ENCODE assay signal across 1 cellular context in the genomic region with DNA sequence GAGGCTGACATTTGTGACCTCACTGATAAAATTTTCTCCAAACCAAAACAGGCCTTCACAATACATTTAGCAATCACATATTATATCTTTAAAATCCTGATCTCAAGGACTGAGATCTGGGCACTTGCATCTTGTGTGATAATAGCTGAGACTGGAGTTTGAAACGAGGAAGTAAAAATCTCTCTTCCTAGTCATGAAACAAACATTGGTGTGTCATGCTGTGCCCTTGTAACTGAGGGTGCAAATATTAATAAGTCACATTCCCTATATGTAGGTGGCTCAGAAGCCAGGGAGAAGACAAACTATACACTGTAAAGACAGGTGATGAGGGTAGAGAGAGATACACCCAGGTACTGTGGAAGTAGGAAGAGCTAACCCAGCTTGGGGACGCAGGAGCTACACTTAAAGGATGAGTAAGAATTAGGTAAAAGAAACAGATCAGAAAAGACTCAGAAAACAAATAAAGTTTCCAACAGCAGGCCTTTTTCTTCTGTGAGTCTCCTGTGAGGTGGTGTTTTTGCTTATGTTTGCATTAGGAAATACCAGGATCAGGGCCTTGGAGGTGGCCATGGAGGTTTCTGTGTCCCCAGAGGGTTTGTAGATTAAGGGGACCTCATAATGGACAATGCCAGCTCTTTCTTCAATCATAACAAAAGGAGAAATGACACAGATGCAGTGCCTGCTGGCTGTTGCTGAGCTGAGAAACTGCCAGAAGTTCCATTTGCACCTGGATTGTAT.
TF ChIP-seq lines count a peak whose summit lies in the region.

No MANE protein-coding gene starts in this region.

TF ChIP-seq in GM23338, 12 proteins besides CTCF, POLR2A, EP300 and RAD21:
- TF ChIP-seq, protein P1, sequence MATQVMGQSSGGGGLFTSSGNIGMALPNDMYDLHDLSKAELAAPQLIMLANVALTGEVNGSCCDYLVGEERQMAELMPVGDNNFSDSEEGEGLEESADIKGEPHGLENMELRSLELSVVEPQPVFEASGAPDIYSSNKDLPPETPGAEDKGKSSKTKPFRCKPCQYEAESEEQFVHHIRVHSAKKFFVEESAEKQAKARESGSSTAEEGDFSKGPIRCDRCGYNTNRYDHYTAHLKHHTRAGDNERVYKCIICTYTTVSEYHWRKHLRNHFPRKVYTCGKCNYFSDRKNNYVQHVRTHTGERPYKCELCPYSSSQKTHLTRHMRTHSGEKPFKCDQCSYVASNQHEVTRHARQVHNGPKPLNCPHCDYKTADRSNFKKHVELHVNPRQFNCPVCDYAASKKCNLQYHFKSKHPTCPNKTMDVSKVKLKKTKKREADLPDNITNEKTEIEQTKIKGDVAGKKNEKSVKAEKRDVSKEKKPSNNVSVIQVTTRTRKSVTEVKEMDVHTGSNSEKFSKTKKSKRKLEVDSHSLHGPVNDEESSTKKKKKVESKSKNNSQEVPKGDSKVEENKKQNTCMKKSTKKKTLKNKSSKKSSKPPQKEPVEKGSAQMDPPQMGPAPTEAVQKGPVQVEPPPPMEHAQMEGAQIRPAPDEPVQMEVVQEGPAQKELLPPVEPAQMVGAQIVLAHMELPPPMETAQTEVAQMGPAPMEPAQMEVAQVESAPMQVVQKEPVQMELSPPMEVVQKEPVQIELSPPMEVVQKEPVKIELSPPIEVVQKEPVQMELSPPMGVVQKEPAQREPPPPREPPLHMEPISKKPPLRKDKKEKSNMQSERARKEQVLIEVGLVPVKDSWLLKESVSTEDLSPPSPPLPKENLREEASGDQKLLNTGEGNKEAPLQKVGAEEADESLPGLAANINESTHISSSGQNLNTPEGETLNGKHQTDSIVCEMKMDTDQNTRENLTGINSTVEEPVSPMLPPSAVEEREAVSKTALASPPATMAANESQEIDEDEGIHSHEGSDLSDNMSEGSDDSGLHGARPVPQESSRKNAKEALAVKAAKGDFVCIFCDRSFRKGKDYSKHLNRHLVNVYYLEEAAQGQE (IDR thresholded peaks at IDR 0.05; ENCODE audit: unreplicated experiment), result no peak
- TF ChIP-seq ZNF331 (CRISPR knock-in tag; IDR thresholded peaks at IDR 0.05; ENCODE audit: low read depth), result no peak
- TF ChIP-seq NANOG (IDR thresholded peaks at IDR 0.05; ENCODE audit: borderline replicate concordance), result no peak
- TF ChIP-seq CREB1 (CRISPR knock-in tag; IDR thresholded peaks at IDR 0.05; ENCODE audit: low read depth), result no peak
- no peak for TF ChIP-seq POLR2AphosphoS5 (IDR thresholded peaks at IDR 0.05; ENCODE audit: low read depth)
- TF ChIP-seq, protein P2, sequence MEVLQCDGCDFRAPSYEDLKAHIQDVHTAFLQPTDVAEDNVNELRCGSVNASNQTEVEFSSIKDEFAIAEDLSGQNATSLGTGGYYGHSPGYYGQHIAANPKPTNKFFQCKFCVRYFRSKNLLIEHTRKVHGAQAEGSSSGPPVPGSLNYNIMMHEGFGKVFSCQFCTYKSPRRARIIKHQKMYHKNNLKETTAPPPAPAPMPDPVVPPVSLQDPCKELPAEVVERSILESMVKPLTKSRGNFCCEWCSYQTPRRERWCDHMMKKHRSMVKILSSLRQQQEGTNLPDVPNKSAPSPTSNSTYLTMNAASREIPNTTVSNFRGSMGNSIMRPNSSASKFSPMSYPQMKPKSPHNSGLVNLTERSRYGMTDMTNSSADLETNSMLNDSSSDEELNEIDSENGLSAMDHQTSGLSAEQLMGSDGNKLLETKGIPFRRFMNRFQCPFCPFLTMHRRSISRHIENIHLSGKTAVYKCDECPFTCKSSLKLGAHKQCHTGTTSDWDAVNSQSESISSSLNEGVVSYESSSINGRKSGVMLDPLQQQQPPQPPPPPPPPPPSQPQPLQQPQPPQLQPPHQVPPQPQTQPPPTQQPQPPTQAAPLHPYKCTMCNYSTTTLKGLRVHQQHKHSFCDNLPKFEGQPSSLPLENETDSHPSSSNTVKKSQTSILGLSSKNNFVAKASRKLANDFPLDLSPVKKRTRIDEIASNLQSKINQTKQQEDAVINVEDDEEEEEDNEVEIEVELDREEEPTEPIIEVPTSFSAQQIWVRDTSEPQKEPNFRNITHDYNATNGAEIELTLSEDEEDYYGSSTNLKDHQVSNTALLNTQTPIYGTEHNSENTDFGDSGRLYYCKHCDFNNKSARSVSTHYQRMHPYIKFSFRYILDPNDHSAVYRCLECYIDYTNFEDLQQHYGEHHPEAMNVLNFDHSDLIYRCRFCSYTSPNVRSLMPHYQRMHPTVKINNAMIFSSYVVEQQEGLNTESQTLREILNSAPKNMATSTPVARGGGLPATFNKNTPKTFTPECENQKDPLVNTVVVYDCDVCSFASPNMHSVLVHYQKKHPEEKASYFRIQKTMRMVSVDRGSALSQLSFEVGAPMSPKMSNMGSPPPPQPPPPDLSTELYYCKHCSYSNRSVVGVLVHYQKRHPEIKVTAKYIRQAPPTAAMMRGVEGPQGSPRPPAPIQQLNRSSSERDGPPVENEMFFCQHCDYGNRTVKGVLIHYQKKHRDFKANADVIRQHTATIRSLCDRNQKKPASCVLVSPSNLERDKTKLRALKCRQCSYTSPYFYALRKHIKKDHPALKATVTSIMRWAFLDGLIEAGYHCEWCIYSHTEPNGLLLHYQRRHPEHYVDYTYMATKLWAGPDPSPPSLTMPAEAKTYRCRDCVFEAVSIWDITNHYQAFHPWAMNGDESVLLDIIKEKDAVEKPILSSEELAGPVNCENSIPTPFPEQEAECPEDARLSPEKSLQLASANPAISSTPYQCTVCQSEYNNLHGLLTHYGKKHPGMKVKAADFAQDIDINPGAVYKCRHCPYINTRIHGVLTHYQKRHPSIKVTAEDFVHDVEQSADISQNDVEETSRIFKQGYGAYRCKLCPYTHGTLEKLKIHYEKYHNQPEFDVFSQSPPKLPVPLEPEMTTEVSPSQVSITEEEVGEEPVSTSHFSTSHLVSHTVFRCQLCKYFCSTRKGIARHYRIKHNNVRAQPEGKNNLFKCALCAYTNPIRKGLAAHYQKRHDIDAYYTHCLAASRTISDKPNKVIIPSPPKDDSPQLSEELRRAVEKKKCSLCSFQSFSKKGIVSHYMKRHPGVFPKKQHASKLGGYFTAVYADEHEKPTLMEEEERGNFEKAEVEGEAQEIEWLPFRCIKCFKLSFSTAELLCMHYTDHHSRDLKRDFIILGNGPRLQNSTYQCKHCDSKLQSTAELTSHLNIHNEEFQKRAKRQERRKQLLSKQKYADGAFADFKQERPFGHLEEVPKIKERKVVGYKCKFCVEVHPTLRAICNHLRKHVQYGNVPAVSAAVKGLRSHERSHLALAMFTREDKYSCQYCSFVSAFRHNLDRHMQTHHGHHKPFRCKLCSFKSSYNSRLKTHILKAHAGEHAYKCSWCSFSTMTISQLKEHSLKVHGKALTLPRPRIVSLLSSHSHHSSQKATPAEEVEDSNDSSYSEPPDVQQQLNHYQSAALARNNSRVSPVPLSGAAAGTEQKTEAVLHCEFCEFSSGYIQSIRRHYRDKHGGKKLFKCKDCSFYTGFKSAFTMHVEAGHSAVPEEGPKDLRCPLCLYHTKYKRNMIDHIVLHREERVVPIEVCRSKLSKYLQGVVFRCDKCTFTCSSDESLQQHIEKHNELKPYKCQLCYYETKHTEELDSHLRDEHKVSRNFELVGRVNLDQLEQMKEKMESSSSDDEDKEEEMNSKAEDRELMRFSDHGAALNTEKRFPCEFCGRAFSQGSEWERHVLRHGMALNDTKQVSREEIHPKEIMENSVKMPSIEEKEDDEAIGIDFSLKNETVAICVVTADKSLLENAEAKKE (CRISPR knock-in tag; IDR thresholded peaks at IDR 0.05), result no peak
- no peak for TF ChIP-seq ZNF114 (CRISPR knock-in tag; IDR thresholded peaks at IDR 0.05)
- no peak for TF ChIP-seq JUNB (IDR thresholded peaks at IDR 0.05; ENCODE audit: unreplicated experiment)
- TF ChIP-seq STAT1 (IDR thresholded peaks at IDR 0.05; ENCODE audit: unreplicated experiment), result no peak
- no peak for TF ChIP-seq EZH2phosphoT487 (IDR thresholded peaks at IDR 0.05; ENCODE audit: unreplicated experiment)
